19 cellular contexts compared by ENCODE assay signal in the genomic region with DNA sequence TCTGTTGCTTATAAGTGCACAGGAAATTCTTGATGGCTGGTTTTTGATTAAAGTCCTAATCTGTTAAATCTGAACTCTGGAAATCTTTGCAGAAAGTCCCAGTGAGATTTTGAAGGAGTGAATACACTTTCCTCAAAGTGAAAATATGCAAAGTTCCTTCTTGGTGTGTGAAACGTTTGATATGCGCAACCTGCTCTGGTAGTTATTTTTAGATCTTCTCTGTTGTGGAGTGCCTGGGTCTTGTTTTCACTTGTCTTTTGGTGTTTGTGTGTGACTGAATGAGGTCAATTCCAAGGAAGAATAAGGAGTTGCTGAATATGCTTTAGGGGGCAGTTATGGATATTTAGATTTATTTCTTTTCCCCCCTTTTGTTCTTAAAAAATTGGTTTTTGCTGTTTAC.
"Had no signal": no experiment of that assay in that cellular context is flagged by ENCODE, and none has a peak within 500 bp of the region (broad histone marks: within the 10 kb centered on the region; RNA-seq: fewer than 3 reads in every experiment).

No MANE protein-coding gene starts in this region.

- ATAC-seq: esophagus mucosa, heart right ventricle had no signal

- H3K27me3 ChIP-seq: right atrium auricular region, suprapubic skin, thyroid gland had no signal

- H3K4me3 ChIP-seq: dorsolateral prefrontal cortex, heart right ventricle, right atrium auricular region, suprapubic skin, thyroid gland had no signal

- H3K4me1 ChIP-seq: heart right ventricle, right atrium auricular region, suprapubic skin, thyroid gland had no signal

- H3K4me3 Mint-ChIP-seq: naive B cell, neural crest cell, type B pancreatic cell had no signal

- H3K4me1 Mint-ChIP-seq: naive B cell, neural crest cell had no signal

- DNase-seq: cortex of kidney; dorsolateral prefrontal cortex; effector CD8-positive, alpha-beta T cell; heart right ventricle; hypothalamus; kidney glomerular epithelial cell; mesendoderm; naive B cell; small intestine; stimulated activated CD4-positive, alpha-beta T cell treated with anti-CD3 and anti-CD28 coated beads, Interleukin-12 subunit alpha, Interleukin-12 subunit beta, amount 100 ng/mL, for 4 hours; thyroid gland had no signal

- H3K36me3 ChIP-seq: heart right ventricle, right atrium auricular region, suprapubic skin, thyroid gland had no signal

- H3K27ac Mint-ChIP-seq: type B pancreatic cell had no signal

- H3K27ac ChIP-seq: dorsolateral prefrontal cortex, heart right ventricle, right atrium auricular region, suprapubic skin, thyroid gland had no signal

- H3K27me3 Mint-ChIP-seq: type B pancreatic cell had no signal

- H3K36me3 Mint-ChIP-seq: type B pancreatic cell had no signal

- H3K9me3 Mint-ChIP-seq: neural crest cell had no signal

- FAIRE-seq: frontal cortex, islet of Langerhans, small intestine, urothelium cell line had no signal

- H3K9me3 ChIP-seq: heart right ventricle, suprapubic skin, thyroid gland had no signal
